ENCODE assay signal across 20 cellular contexts in genomic region chr15:74882528-74882927, GRCh38.
"Had no signal": no experiment of that assay in that cellular context is flagged by ENCODE, and none has a peak within 500 bp of the region (broad histone marks: within the 10 kb centered on the region; RNA-seq: fewer than 3 reads in every experiment).

No MANE protein-coding gene starts in this region.

- ATAC-seq: heart left ventricle, left colon, natural killer cell, psoas muscle, right lobe of liver had no signal

- H3K9me3 ChIP-seq: colonic mucosa, right lobe of liver, stomach, thoracic aorta, transverse colon had no signal

- H3K27me3 ChIP-seq: colonic mucosa, heart left ventricle, right lobe of liver, spleen, stomach, transverse colon had no signal

- H3K36me3 ChIP-seq: colonic mucosa, heart left ventricle, right lobe of liver, spleen, stomach, thoracic aorta, transverse colon had no signal

- H3K4me1 ChIP-seq: colonic mucosa, psoas muscle, right lobe of liver, stomach had no signal

- H3K27ac ChIP-seq: colonic mucosa, heart left ventricle, psoas muscle, right lobe of liver, spleen, stomach, thoracic aorta, transverse colon had no signal

- H3K4me3 ChIP-seq: colonic mucosa, heart left ventricle, psoas muscle, right lobe of liver, spleen, stomach, thoracic aorta, transverse colon had no signal

- DNase-seq: colonic mucosa; dermis blood vessel endothelial cell; foreskin melanocyte; heart left ventricle; hippocampal formation; left colon; mammary epithelial cell; natural killer cell; psoas muscle; retina; right lobe of liver; spleen; stimulated activated CD4-positive, alpha-beta T cell treated with anti-CD3 and anti-CD28 coated beads, Interleukin-15, amount 100 ng/mL, for 24 hours; stimulated activated CD4-positive, alpha-beta T cell treated with anti-CD3 and anti-CD28 coated beads, Interleukin-1b, Interleukin-23, amount 100 ng/mL, for 48 hours; stimulated activated CD4-positive, alpha-beta T cell treated with anti-CD3 and anti-CD28 coated beads, Interleukin-4, amount 100 ng/mL, for 24 hours; stimulated activated naive CD4-positive, alpha-beta T cell; stomach; substantia nigra; transverse colon had no signal
